Comparison of ENCODE assay signal across 1 cellular context in genomic region chr22:46368871-46369715, GRCh38.
TF ChIP-seq lines count a peak whose summit lies in the region.

No MANE protein-coding gene starts in this region.

TF ChIP-seq in H1, 55 proteins besides CTCF, POLR2A, EP300 and RAD21:
- TF ChIP-seq HDAC6 (IDR thresholded peaks at IDR 0.05; ENCODE audit: low read depth, low read length) (no peak), CHD1 (IDR thresholded peaks at IDR 0.05; ENCODE audit: low read depth, low read length) (no peak), MAX (IDR thresholded peaks at IDR 0.05) (no peak), SP2 (IDR thresholded peaks at IDR 0.05; ENCODE audit: low read length) (no peak), NANOG (IDR thresholded peaks at IDR 0.05; ENCODE audit: insufficient read depth, low read depth, low read length, poor library complexity, severe bottlenecking) (no peak), CBX5 (IDR thresholded peaks at IDR 0.05; ENCODE audit: low read depth, low read length) (no peak), TCF12 (IDR thresholded peaks at IDR 0.05; ENCODE audit: low read depth, low read length) (no peak), POLR2AphosphoS5 (IDR thresholded peaks at IDR 0.05; ENCODE audit: low read depth, low read length) (no peak), TBP (IDR thresholded peaks at IDR 0.05; ENCODE audit: low read depth, low read length) (no peak), YY1 (IDR thresholded peaks at IDR 0.05; ENCODE audit: low read depth, low read length) (no peak), SP1 (IDR thresholded peaks at IDR 0.05; ENCODE audit: low read depth, low read length) (no peak), SIN3A (conservative IDR thresholded peaks at IDR 0.05 in 1 of 2, IDR thresholded peaks at IDR 0.05 in 1 of 2; ENCODE audit: low read depth in 1 of 2, low read length in 2 of 2) (no peak), ZNF274 (IDR thresholded peaks at IDR 0.05; ENCODE audit: borderline replicate concordance, extremely low read depth, low read length) (no peak), NRF1 (IDR thresholded peaks at IDR 0.05; ENCODE audit: low read depth, low read length) (no peak), CHD2 (IDR thresholded peaks at IDR 0.05; ENCODE audit: low read length) (no peak), KDM1A (IDR thresholded peaks at IDR 0.05; ENCODE audit: borderline replicate concordance, low read length) (no peak), CTBP2 (IDR thresholded peaks at IDR 0.05; ENCODE audit: borderline replicate concordance, insufficient read depth, insufficient read length, low read length) (no peak), KDM4A (IDR thresholded peaks at IDR 0.05; ENCODE audit: low read depth, low read length, severe bottlenecking) (no peak)
